19 cellular contexts compared by ENCODE assay signal in the genomic region with DNA sequence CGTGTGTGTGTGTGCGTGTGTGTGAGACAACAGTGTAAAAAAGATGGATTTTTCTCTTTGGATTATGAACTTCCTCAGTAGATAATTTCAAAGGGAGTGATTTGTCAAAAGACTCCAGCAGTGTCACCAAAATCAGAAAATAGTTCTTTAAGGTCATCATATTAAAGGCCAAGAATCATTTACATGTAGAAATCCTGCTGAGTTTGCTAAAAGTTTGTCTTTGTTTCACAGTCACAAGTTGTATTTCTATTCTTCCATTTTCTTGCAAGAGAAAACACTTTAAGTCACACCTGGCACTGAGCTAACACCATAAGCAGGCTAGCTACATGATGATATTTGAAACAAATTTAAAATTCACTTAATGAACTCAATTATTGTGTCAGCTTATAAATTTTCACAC.
DNase-seq lines count a peak whose midpoint lies in the region; ATAC-seq, FAIRE-seq and TF ChIP-seq lines count a peak whose summit lies in the region.
"Had no signal": no experiment of that assay in that cellular context is flagged by ENCODE, and none has a peak within 500 bp of the region (broad histone marks: within the 10 kb centered on the region; RNA-seq: fewer than 3 reads in every experiment).

No MANE protein-coding gene starts in this region.

- BruUV-seq in IMR-90 (replicated peaks; lab: Mats Ljungman, UMichigan) = no TSS peak

- H3K4ac ChIP-seq in IMR-90 (ENCODE audit: low read depth, low read length) = no peak overlapping the region
- H3K4ac ChIP-seq in H1 (replicated peaks; ENCODE audit: insufficient read length, low read depth, low read length) = no peak overlapping the region

- CTCF ChIA-PET in A549 (lab: Yijun Ruan, JAX) = no interaction called here
- CTCF ChIA-PET in IMR-90 (lab: Yijun Ruan, JAX) = no interaction called here
- CTCF ChIA-PET in H1 (lab: Charles Lee; ENCODE audit: partially characterized antibody) = no interaction called here

- TF ChIP-seq EP300 in A549 (IDR thresholded peaks at IDR 0.05) (no peak), H1 (IDR thresholded peaks at IDR 0.05; ENCODE audit: borderline replicate concordance in 1 of 2, low read depth in 2 of 2, low read length in 2 of 2) (no peak)

- H4K5ac ChIP-seq in IMR-90 (ENCODE audit: low read depth, low read length) = no peak overlapping the region
- no peak overlapping the region for H4K5ac ChIP-seq in H1 (ENCODE audit: insufficient read length, low read depth, low read length)

- ATAC-seq in A549 (no peak), IMR-90 (ENCODE audit: low read depth) (no peak), GM19035 (IDR thresholded peaks at IDR 0.05; ENCODE audit: unreplicated experiment) (no peak)
- ATAC-seq: CD8-positive, alpha-beta T cell had no signal

- in situ Hi-C loops in IMR-90 (cut with MboI; ENCODE audit: low sequenced_read_pairs) = no loop called here

- TF ChIP-seq RAD21 in A549 (conservative IDR thresholded peaks at IDR 0.05 in 1 of 2, IDR thresholded peaks at IDR 0.05 in 1 of 2) (no peak), IMR-90 (IDR thresholded peaks at IDR 0.05; ENCODE audit: low read length) (no peak), H1 (IDR thresholded peaks at IDR 0.05 in 1 of 2, conservative IDR thresholded peaks at IDR 0.05 in 1 of 2; ENCODE audit: low read depth in 2 of 2, low read length in 2 of 2) (no peak)

- H3K9me3 ChIP-seq in A549 = no peaks in the 10 kb centered on the region
- peaks cover 3% of the 10 kb centered on the region; the same call in 1 of the 2 replicates for H3K9me3 ChIP-seq in IMR-90 (ENCODE audit: control insufficient read depth, insufficient read depth, low read length)
- no peaks in the 10 kb centered on the region for H3K9me3 ChIP-seq in H1 (ENCODE audit: insufficient read depth in 2 of 2, low read depth in 1 of 2, low read length in 1 of 2)
- H3K9me3 ChIP-seq: BLaER1 treated with 17β-estradiol and CSF1 and Interleukin-3, amounts not matched to agents 10 nM and 100 nM; Caco-2 had no signal

- intact Hi-C loops in IMR-90 (cut with micrococcal nuclease) = no loop called here

- H3K36me3 ChIP-seq in IMR-90 (ENCODE audit: control insufficient read depth, insufficient read depth, low read length) (no peaks in the 10 kb centered on the region), H1 (ENCODE audit: control insufficient read depth in 2 of 4, insufficient read depth in 4 of 4, low read length in 3 of 4) (no peaks in the 10 kb centered on the region)
- H3K36me3 ChIP-seq: BLaER1 treated with 17β-estradiol and CSF1 and Interleukin-3, amounts not matched to agents 10 nM and 100 nM had no signal

- H2BK120ac ChIP-seq in IMR-90 (ENCODE audit: low read depth, low read length) (no peak overlapping the region), H1 (replicated peaks; ENCODE audit: low read depth, low read length) (no peak overlapping the region)

- H3K23ac ChIP-seq in IMR-90 (ENCODE audit: low read depth, low read length) (no peak overlapping the region), H1 (ENCODE audit: insufficient read length) (no peak overlapping the region)

- no peak overlapping the region for H3K9ac ChIP-seq in IMR-90 (ENCODE audit: low read depth, low read length)
- no peak overlapping the region for H3K9ac ChIP-seq in H1 (replicated peaks in 1 of 4; ENCODE audit: extremely low read depth in 1 of 4, low read depth in 3 of 4, low read length in 3 of 4)
- H3K9ac ChIP-seq: BLaER1 treated with 17β-estradiol and CSF1 and Interleukin-3, amounts not matched to agents 10 nM and 100 nM had no signal

- H3K4me3 ChIP-seq in A549 (no peak overlapping the region), IMR-90 (ENCODE audit: insufficient read depth, low read depth, low read length) (no peak overlapping the region), H1 (ENCODE audit: extremely low read depth in 1 of 4, insufficient read depth in 2 of 4, low read depth in 3 of 4, low read length in 4 of 4) (no peak overlapping the region)
- H3K4me3 ChIP-seq: BLaER1 treated with 17β-estradiol and CSF1 and Interleukin-3, amounts not matched to agents 10 nM and 100 nM had no signal

- H2BK15ac ChIP-seq in IMR-90 (ENCODE audit: low read depth, low read length) (no peak overlapping the region), H1 (ENCODE audit: low read length) (no peak overlapping the region)

- H2AK9ac ChIP-seq in IMR-90 (replicated peaks; ENCODE audit: low read depth, low read length, poor library complexity) = no peak overlapping the region

- dilution Hi-C loops in IMR-90 (cut with HindIII; ENCODE audit: low sequenced_read_pairs, unreplicated experiment) = no loop called here

- TF ChIP-seq POLR2A in A549 (IDR thresholded peaks at IDR 0.05; ENCODE audit: low read length) (no peak), IMR-90 (IDR thresholded peaks at IDR 0.05; ENCODE audit: low read depth, low read length) (no peak), H1 (IDR thresholded peaks at IDR 0.05; ENCODE audit: control extremely low read depth in 1 of 2, low read depth in 2 of 2, low read length in 2 of 2) (no peak)

- no peak overlapping the region for H2BK12ac ChIP-seq in H1 (ENCODE audit: low read depth, low read length)

- H3K14ac ChIP-seq in IMR-90 (replicated peaks; ENCODE audit: low read depth, low read length) (no peak overlapping the region), H1 (ENCODE audit: insufficient read length) (no peak overlapping the region)

- no peak overlapping the region for H2BK5ac ChIP-seq in IMR-90 (ENCODE audit: low read depth, low read length, poor library complexity, severe bottlenecking)
- H2BK5ac ChIP-seq in H1 (ENCODE audit: low read depth, low read length) = no peak overlapping the region

- H3K79me2 ChIP-seq in H1 (ENCODE audit: control insufficient read depth in 1 of 2, insufficient read depth in 2 of 2, low read length in 2 of 2) = no peaks in the 10 kb centered on the region

- H3K79me1 ChIP-seq in IMR-90 (ENCODE audit: low read depth in 1 of 2, low read length in 2 of 2) = no peaks in the 10 kb centered on the region
- H3K79me1 ChIP-seq in H1 (ENCODE audit: low read depth, low read length) = no peaks in the 10 kb centered on the region

- H3K18ac ChIP-seq in IMR-90 (ENCODE audit: low read depth, low read length) = no peak overlapping the region
- H3K18ac ChIP-seq in H1 (ENCODE audit: extremely low read depth, low read length) = no peak overlapping the region

- no peak overlapping the region for H4K91ac ChIP-seq in IMR-90 (ENCODE audit: insufficient read depth, low read depth, low read length)
- H4K91ac ChIP-seq in H1 (replicated peaks; ENCODE audit: insufficient read length, low read length) = no peak overlapping the region

- H4K8ac ChIP-seq in IMR-90 (ENCODE audit: low read depth in 2 of 2, low read length in 2 of 2) (no peak overlapping the region), H1 (ENCODE audit: extremely low read depth, insufficient read depth, low read length) (no peak overlapping the region)

- H3K27ac ChIP-seq in A549 (no peak overlapping the region), IMR-90 (ENCODE audit: insufficient read depth, low read length) (no peak overlapping the region), H1 (ENCODE audit: low read depth, low read length) (no peak overlapping the region), substantia nigra (ENCODE audit: low read depth, low read length, poor library complexity, severe bottlenecking) (no peak overlapping the region)
- H3K27ac ChIP-seq: BLaER1 treated with 17β-estradiol and CSF1 and Interleukin-3, amounts not matched to agents 10 nM and 100 nM; C4-2B had no signal

- no peaks in the 10 kb centered on the region for H3K4me1 ChIP-seq in A549
- no peaks in the 10 kb centered on the region for H3K4me1 ChIP-seq in IMR-90 (ENCODE audit: control insufficient read depth, insufficient read depth, low read length)
- no peaks in the 10 kb centered on the region; a peak in 1 of 7 replicates for H3K4me1 ChIP-seq in H1 (replicated peaks in 1 of 4; ENCODE audit: control insufficient read depth in 3 of 4, insufficient read depth in 4 of 4, low read length in 3 of 4)
- H3K4me1 ChIP-seq: BLaER1 treated with 17β-estradiol and CSF1 and Interleukin-3, amounts not matched to agents 10 nM and 100 nM; Caco-2 had no signal

- H3K27me3 ChIP-seq in IMR-90 (ENCODE audit: control insufficient read depth, insufficient read depth, low read length) (no peaks in the 10 kb centered on the region), H1 (replicated peaks in 1 of 4; ENCODE audit: control insufficient read depth in 3 of 4, extremely low read depth in 1 of 4, insufficient read depth in 3 of 4, low read length in 3 of 4) (no peaks in the 10 kb centered on the region)
- H3K27me3 ChIP-seq: BLaER1 treated with 17β-estradiol and CSF1 and Interleukin-3, amounts not matched to agents 10 nM and 100 nM had no signal

- no peak for DNase-seq in A549 (ENCODE audit: low read depth in 1 of 2, low spot score in 1 of 2)
- DNase-seq in IMR-90 = no peak
- no peak for DNase-seq in H1 (ENCODE audit: low read depth in 1 of 2, low spot score in 2 of 2)
- no peak for DNase-seq in substantia nigra (lab: John Stamatoyannopoulos, UW)
- DNase-seq: 8988T; AML-193; Caco-2; Calu3; CD4-positive, alpha-beta T cell; CD8-positive, alpha-beta T cell; DMS79 treated with DMSO at 0.1 percent for 48 hours; GF-D8 had no signal

- no peak overlapping the region for H3K4me2 ChIP-seq in A549
- H3K4me2 ChIP-seq in IMR-90 (ENCODE audit: low read depth, low read length) = no peak overlapping the region
- H3K4me2 ChIP-seq in H1 (ENCODE audit: insufficient read depth in 1 of 2, low read depth in 2 of 2, low read length in 2 of 2) = no peak overlapping the region
- H3K4me2 ChIP-seq: BLaER1 treated with 17β-estradiol and CSF1 and Interleukin-3, amounts not matched to agents 10 nM and 100 nM had no signal

- H4K20me1 ChIP-seq in IMR-90 (ENCODE audit: insufficient read depth, low read length) = no peaks in the 10 kb centered on the region
- no peaks in the 10 kb centered on the region for H4K20me1 ChIP-seq in H1 (replicated peaks in 1 of 2; ENCODE audit: control insufficient read depth in 1 of 2, insufficient read depth in 2 of 2, low read length in 2 of 2)
- H4K20me1 ChIP-seq: BLaER1 treated with 17β-estradiol and CSF1 and Interleukin-3, amounts not matched to agents 10 nM and 100 nM had no signal

- H2AK5ac ChIP-seq in IMR-90 (ENCODE audit: low read depth, low read length) (no peak overlapping the region), H1 (ENCODE audit: low read depth, low read length) (no peak overlapping the region)

- FAIRE-seq in A549 (lab: Jason Lieb, UNC) (no peak), H1 (lab: Jason Lieb, UNC) (no peak)
- FAIRE-seq: A204.1, D721Med, G401.6, GM12891 had no signal

- H3K56ac ChIP-seq in IMR-90 (ENCODE audit: extremely low read depth, insufficient read depth, low read length) (no peak overlapping the region), H1 (replicated peaks; ENCODE audit: insufficient read length, low read depth, low read length) (no peak overlapping the region)

- TF ChIP-seq CTCF in A549 (IDR thresholded peaks at IDR 0.05) (no peak), IMR-90 (conservative IDR thresholded peaks at IDR 0.05; ENCODE audit: low read depth, low read length) (no peak), H1 (IDR thresholded peaks at IDR 0.05; ENCODE audit: control extremely low read depth in 1 of 3, insufficient read depth in 1 of 3, low read depth in 1 of 3, low read length in 3 of 3) (no peak)

- no peak overlapping the region for H2AFZ ChIP-seq in IMR-90 (replicated peaks; ENCODE audit: low read length, poor library complexity)
- no peak overlapping the region for H2AFZ ChIP-seq in H1 (ENCODE audit: low read length)

- WGBS in A549 (ENCODE audit: missing lambda C conversion rate) = 5% methylated on average over 2 of the region's 2 CpGs
- no CpG with 5 or more reads among the region's 2 CpGs for WGBS in IMR-90 (ENCODE audit: extremely low coverage in 2 of 2, insufficient read length in 1 of 2), 2 experiments
- 96% methylated on average over 2 of the region's 2 CpGs; no CpG with 5 or more reads in 1 of the 2 experiments for WGBS in H1 (ENCODE audit: extremely low coverage in 1 of 2, insufficient coverage in 1 of 2, insufficient read length in 1 of 2, insufficient replicate concordance in 2 of 2, low coverage in 1 of 2, low lambda C conversion rate in 2 of 2, missing lambda C conversion rate in 1 of 2), 2 experiments

- H2BK20ac ChIP-seq in IMR-90 (ENCODE audit: low read depth, low read length) (no peak overlapping the region), H1 (ENCODE audit: low read length) (no peak overlapping the region)

- H3K23me2 ChIP-seq in H1 (ENCODE audit: low read depth, low read length) = no peaks in the 10 kb centered on the region

- no peaks in the 10 kb centered on the region for H3K9me1 ChIP-seq in IMR-90 (ENCODE audit: insufficient read depth, low read length)

- POLR2A ChIA-PET in A549 (lab: Yijun Ruan, JAX) = no interaction called here
- POLR2A ChIA-PET in IMR-90 (lab: Charles Lee; ENCODE audit: unreplicated experiment) = no interaction called here
- POLR2A ChIA-PET in H1 (lab: Charles Lee; ENCODE audit: partially characterized antibody) = no interaction called here

Comparison
In these comparisons a context has a peak if more than half of its experiments do, and no peak if none do; other contexts are left out.
1. Of the 18 proteins assayed by ChIP-seq in both H1 and A549: peak only in H1: none; only in A549: none; in both: MAFK; in neither: 17.